ENCODE assay signal across 29 cellular contexts in the genomic region with DNA sequence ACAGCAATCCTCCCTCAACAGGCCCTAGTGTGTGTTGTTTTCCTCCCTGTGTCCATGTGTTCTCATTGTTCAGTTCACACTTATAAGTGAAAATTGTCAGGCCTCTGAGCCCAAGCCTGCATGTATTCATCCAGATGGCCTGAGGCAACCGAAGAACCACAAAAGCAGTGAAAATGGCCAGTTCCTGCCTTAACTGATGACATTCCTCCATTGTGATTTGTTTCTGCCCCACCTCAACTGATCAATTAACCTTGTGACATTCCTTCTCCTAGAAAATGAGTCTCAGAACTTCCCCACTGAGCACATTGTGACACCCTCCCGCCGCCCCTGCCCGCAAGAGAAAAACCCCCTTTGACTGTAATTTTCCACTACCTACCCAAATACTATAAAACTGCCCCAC. TPM values are rescaled to one million over a fixed set of nuclear protein-coding genes. Genes with fewer than 3 reads are reported as not detected.
"Had no signal": no experiment of that assay in that cellular context is flagged by ENCODE, and none has a peak within 500 bp of the region (broad histone marks: within the 10 kb centered on the region; RNA-seq: fewer than 3 reads in every experiment).

No MANE protein-coding gene starts in this region.

- H3K79me2 ChIP-seq: hepatocyte had no signal

- H3K27ac ChIP-seq: coronary artery, hepatocyte, ovary, right atrium auricular region, sigmoid colon, skin epidermis, stomach, thoracic aorta, transverse colon had no signal

- H3K36me3 ChIP-seq: ovary, right atrium auricular region, sigmoid colon, stomach, thoracic aorta, transverse colon had no signal

- H3K27me3 ChIP-seq: hepatocyte, ovary, right atrium auricular region, sigmoid colon, stomach, transverse colon had no signal

- H3K36me3 Mint-ChIP-seq: stimulated activated naive B cell treated with anti-CD40 and anti-IgM and Interleukin-4, amounts not matched to agents 10 μg/mL and 1 μg/mL and 100 μg/mL, for 72 hours had no signal

- H2AFZ ChIP-seq: hepatocyte had no signal

- H3K4me3 ChIP-seq: coronary artery, hepatocyte, lung, ovary, right atrium auricular region, sigmoid colon, skin epidermis, stomach, thoracic aorta, transverse colon had no signal

- H3K9me3 ChIP-seq: ovary, right atrium auricular region, thoracic aorta, transverse colon had no signal

- H3K4me3 Mint-ChIP-seq: endodermal cell; naive thymus-derived CD4-positive, alpha-beta T cell; neural crest cell; stimulated activated naive B cell treated with anti-CD40 and anti-IgM and Interleukin-4, amounts not matched to agents 10 μg/mL and 1 μg/mL and 100 μg/mL, for 72 hours had no signal

- H3K4me1 Mint-ChIP-seq: naive thymus-derived CD4-positive, alpha-beta T cell; stimulated activated naive B cell treated with anti-CD40 and anti-IgM and Interleukin-4, amounts not matched to agents 10 μg/mL and 1 μg/mL and 100 μg/mL, for 72 hours had no signal

- DNase-seq: effector CD4-positive, alpha-beta T cell; endodermal cell; foreskin melanocyte; head of caudate nucleus; left colon; left ventricle myocardium superior; naive thymus-derived CD4-positive, alpha-beta T cell; nucleus accumbens; ovary; sigmoid colon; stimulated activated CD4-positive, alpha-beta T cell treated with anti-CD3 and anti-CD28 coated beads, Interleukin-2, amount 100 ng/mL, for 24 hours; stimulated activated CD4-positive, alpha-beta T cell treated with anti-CD3 and anti-CD28 coated beads, Interleukin-4, amount 100 ng/mL, for 4 hours; stimulated activated naive B cell treated with anti-CD40 and anti-IgM and Interleukin-4, amounts not matched to agents 10 μg/mL and 1 μg/mL and 100 μg/mL, for 72 hours; stomach; substantia nigra; transverse colon had no signal

- H3K27ac Mint-ChIP-seq: endodermal cell; naive thymus-derived CD4-positive, alpha-beta T cell; stimulated activated naive B cell treated with anti-CD40 and anti-IgM and Interleukin-4, amounts not matched to agents 10 μg/mL and 1 μg/mL and 100 μg/mL, for 72 hours had no signal

- H3K27me3 Mint-ChIP-seq: stimulated activated naive B cell treated with anti-CD40 and anti-IgM and Interleukin-4, amounts not matched to agents 10 μg/mL and 1 μg/mL and 100 μg/mL, for 72 hours had no signal

- H3K4me2 ChIP-seq: hepatocyte had no signal

- H3K4me1 ChIP-seq: right atrium auricular region, sigmoid colon, stomach, transverse colon had no signal

RNA-seq across cellular contexts. Expression of a gene that starts 17.4 kb away (rescaled TPM):
- total RNA-seq: dermis microvascular lymphatic vessel endothelial cell; kidney epithelial cell; left ventricle myocardium superior; lung; mesenteric fat pad; mononuclear cell; naive thymus-derived CD4-positive, alpha-beta T cell; neural crest cell; ovary; posterior vena cava; right atrium auricular region; sigmoid colon; stomach; thoracic aorta; transverse colon had no signal
- polyA plus RNA-seq: esophagus; hepatocyte; lung; naive thymus-derived CD4-positive, alpha-beta T cell; stomach had no signal
